17 cellular contexts compared by ENCODE assay signal in the genomic region with DNA sequence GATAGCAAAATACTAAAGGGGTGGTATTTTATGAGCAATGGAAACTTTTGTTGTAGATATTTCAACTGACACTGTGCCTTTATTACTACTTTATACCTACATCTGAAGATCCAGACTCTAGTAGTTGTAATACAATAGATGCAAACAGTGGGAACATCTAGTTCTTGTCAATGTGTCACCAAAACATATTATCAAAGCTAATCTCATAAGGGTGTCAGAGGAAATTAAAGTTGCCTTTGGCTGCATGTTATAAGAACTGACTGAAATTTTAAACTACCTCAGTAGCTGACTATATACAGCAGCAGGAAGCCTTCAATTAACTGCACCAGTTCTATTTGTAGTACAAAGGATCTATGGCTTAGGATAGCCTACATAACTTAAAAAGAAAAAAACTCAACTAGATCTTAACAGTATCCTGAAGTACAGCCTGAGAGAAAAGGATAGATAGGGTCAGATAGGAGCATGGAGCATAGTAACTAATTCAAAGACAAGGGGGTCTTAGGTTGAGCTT.
"Had no signal": no experiment of that assay in that cellular context is flagged by ENCODE, and none has a peak within 500 bp of the region (broad histone marks: within the 10 kb centered on the region; RNA-seq: fewer than 3 reads in every experiment).

No MANE protein-coding gene starts in this region.

- H3K4me1 Mint-ChIP-seq: T-helper 17 cell had no signal

- ATAC-seq: activated CD8-positive, alpha-beta memory T cell treated with anti-CD3 and anti-CD28 coated beads, Interleukin-2, amount 10 ng/mL, durations not matched to agents 7 days and 5 days; left colon; mucosa of descending colon; natural killer cell; right lobe of liver; T-helper 17 cell had no signal

- H3K36me3 Mint-ChIP-seq: activated naive CD8-positive, alpha-beta T cell; natural killer cell had no signal

- H3K4me3 Mint-ChIP-seq: activated CD8-positive, alpha-beta memory T cell treated with anti-CD3 and anti-CD28 coated beads, Interleukin-2, amount 10 ng/mL, durations not matched to agents 7 days and 5 days; activated naive CD8-positive, alpha-beta T cell; activated T-cell treated with anti-CD3 and anti-CD28 coated beads, Interleukin-2, amount 50 U/mL, for 24 hours; natural killer cell; T-helper 17 cell had no signal

- H3K27me3 ChIP-seq: esophagus squamous epithelium, right lobe of liver, thyroid gland, uterus had no signal

- DNase-seq: activated CD4-positive, alpha-beta T cell treated with anti-CD3 and anti-CD28 coated beads for 1 hour; activated CD4-positive, alpha-beta T cell treated with anti-CD3 and anti-CD28 coated beads, Interleukin-2, amount 50 U/mL, for 48 hours; activated CD8-positive, alpha-beta memory T cell treated with anti-CD3 and anti-CD28 coated beads, Interleukin-2, amount 10 ng/mL, durations not matched to agents 7 days and 5 days; activated effector memory CD4-positive, alpha-beta T cell treated with Interleukin-2 at 50 U/mL for 16 hours; activated T-cell treated with anti-CD3 and anti-CD28 coated beads, Interleukin-2, amount 50 U/mL, for 24 hours; esophagus squamous epithelium; foreskin fibroblast; left colon; mammary epithelial cell; mucosa of descending colon; natural killer cell; right lobe of liver; stimulated activated CD4-positive, alpha-beta T cell treated with anti-CD3 and anti-CD28 coated beads, Interleukin-2, amount 100 ng/mL, for 24 hours; T-helper 17 cell; thyroid gland; uterus had no signal

- H3K4me1 ChIP-seq: esophagus squamous epithelium, right lobe of liver, uterus had no signal

- H3K27me3 Mint-ChIP-seq: activated CD8-positive, alpha-beta memory T cell treated with anti-CD3 and anti-CD28 coated beads, Interleukin-2, amount 10 ng/mL, durations not matched to agents 7 days and 5 days; activated naive CD8-positive, alpha-beta T cell; activated T-cell treated with anti-CD3 and anti-CD28 coated beads, Interleukin-2, amount 50 U/mL, for 24 hours; T-helper 17 cell had no signal

- H3K27ac Mint-ChIP-seq: activated CD8-positive, alpha-beta memory T cell treated with anti-CD3 and anti-CD28 coated beads, Interleukin-2, amount 10 ng/mL, durations not matched to agents 7 days and 5 days; activated naive CD8-positive, alpha-beta T cell; activated T-cell treated with anti-CD3 and anti-CD28 coated beads, Interleukin-2, amount 50 U/mL, for 24 hours; natural killer cell; T-helper 17 cell had no signal

- H3K9me3 Mint-ChIP-seq: activated T-cell treated with anti-CD3 and anti-CD28 coated beads, Interleukin-2, amount 50 U/mL, for 24 hours; natural killer cell had no signal

- H3K4me3 ChIP-seq: esophagus squamous epithelium, mucosa of descending colon, right lobe of liver, thyroid gland, uterus had no signal

- H3K9me3 ChIP-seq: esophagus squamous epithelium, mucosa of descending colon, right lobe of liver, thyroid gland, uterus had no signal

- H3K36me3 ChIP-seq: esophagus squamous epithelium, right lobe of liver, thyroid gland, uterus had no signal

- H3K27ac ChIP-seq: esophagus squamous epithelium, right lobe of liver, thyroid gland, uterus had no signal
